In the genomic region with DNA sequence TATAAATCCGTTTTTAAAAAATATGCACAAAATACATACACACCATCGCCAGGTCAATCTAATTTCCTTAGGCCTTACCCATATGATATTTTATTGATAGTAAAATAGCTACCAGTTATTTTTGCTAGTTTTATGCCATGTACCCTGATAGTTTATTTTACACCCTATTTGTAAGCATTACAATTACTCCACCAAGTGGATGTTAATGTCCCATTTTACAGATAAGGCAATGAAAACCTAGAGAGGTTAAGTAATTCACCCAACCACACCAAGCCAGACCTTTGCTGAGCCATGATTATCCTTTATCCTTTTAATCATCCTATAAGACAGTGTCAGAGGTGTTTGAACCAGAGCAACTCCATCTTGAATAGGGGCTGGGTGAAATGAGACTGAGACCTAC, we compare ENCODE assay signal across 1 cellular context.
TF ChIP-seq lines count a peak whose summit lies in the region.

No MANE protein-coding gene starts in this region.

TF ChIP-seq in liver, 16 proteins besides CTCF, POLR2A, EP300 and RAD21 (continued from another document):
- TF ChIP-seq, protein P1, sequence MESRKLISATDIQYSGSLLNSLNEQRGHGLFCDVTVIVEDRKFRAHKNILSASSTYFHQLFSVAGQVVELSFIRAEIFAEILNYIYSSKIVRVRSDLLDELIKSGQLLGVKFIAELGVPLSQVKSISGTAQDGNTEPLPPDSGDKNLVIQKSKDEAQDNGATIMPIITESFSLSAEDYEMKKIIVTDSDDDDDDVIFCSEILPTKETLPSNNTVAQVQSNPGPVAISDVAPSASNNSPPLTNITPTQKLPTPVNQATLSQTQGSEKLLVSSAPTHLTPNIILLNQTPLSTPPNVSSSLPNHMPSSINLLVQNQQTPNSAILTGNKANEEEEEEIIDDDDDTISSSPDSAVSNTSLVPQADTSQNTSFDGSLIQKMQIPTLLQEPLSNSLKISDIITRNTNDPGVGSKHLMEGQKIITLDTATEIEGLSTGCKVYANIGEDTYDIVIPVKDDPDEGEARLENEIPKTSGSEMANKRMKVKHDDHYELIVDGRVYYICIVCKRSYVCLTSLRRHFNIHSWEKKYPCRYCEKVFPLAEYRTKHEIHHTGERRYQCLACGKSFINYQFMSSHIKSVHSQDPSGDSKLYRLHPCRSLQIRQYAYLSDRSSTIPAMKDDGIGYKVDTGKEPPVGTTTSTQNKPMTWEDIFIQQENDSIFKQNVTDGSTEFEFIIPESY (IDR thresholded peaks at IDR 0.05), result no peak
- TF ChIP-seq HNF4A (conservative IDR thresholded peaks at IDR 0.05) (no peak), YY1 (IDR thresholded peaks at IDR 0.05) (no peak), HNF4G (IDR thresholded peaks at IDR 0.05) (no peak), JUND (IDR thresholded peaks at IDR 0.05) (no peak), RXRA (IDR thresholded peaks at IDR 0.05) (no peak), FOXA2 (IDR thresholded peaks at IDR 0.05) (no peak), NR2F2 (IDR thresholded peaks at IDR 0.05) (no peak), EGR1 (IDR thresholded peaks at IDR 0.05; ENCODE audit: low read depth in 2 of 2) (no peak)
- TF ChIP-seq, protein P2, sequence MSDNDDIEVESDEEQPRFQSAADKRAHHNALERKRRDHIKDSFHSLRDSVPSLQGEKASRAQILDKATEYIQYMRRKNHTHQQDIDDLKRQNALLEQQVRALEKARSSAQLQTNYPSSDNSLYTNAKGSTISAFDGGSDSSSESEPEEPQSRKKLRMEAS (IDR thresholded peaks at IDR 0.05), result no peak
- TF ChIP-seq, protein P3, sequence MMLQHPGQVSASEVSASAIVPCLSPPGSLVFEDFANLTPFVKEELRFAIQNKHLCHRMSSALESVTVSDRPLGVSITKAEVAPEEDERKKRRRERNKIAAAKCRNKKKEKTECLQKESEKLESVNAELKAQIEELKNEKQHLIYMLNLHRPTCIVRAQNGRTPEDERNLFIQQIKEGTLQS (IDR thresholded peaks at IDR 0.05), result no peak
